Comparison of ENCODE assay signal across 23 cellular contexts in the genomic region with DNA sequence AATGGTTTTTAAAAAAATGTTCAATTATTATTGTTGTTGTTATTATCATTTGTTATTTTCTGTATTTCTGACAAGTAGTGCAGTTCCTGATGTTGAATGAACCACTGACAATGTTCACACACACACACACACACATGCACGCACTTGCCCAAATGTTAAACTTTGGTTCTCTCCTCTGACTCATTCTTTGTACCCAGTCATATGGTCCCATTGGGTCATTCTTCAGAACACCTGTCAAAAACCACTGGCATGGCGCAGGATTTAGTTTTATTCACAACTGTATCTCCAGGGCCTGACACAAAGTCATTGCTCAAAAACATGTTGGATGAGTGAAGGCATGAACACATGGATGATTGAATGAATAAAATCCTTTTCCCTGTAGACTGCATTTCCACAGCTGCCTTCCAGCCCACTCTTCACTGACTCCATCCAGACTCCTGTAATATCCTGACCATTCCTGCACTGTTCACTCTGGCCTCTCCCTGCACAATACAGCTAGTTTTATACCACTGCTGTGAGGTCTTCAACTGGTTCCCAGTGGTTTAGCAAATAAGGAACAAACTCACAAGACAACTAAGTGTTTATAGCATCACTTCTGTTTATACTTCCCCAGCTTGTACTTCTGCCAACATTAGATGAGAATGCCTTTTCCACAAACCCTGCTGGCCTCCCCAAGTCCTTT. TPM values are rescaled to one million over a fixed set of nuclear protein-coding genes. Genes with fewer than 3 reads are reported as not detected.
DNase-seq lines count a peak whose midpoint lies in the region; ATAC-seq and TF ChIP-seq lines count a peak whose summit lies in the region.
"Had no signal": no experiment of that assay in that cellular context is flagged by ENCODE, and none has a peak within 500 bp of the region (broad histone marks: within the 10 kb centered on the region; RNA-seq: fewer than 3 reads in every experiment).

No MANE protein-coding gene starts in this region.

- no peaks in the 10 kb centered on the region for H3K36me3 ChIP-seq in mesenchymal stem cell (ENCODE audit: control insufficient read depth in 1 of 2, insufficient read depth in 2 of 2, low read depth in 1 of 2, low read length in 2 of 2)
- H3K36me3 ChIP-seq: BLaER1 treated with 17β-estradiol and CSF1 and Interleukin-3, amounts not matched to agents 10 nM and 100 nM; MG63 had no signal

- no peaks in the 10 kb centered on the region for H3K79me1 ChIP-seq in mesenchymal stem cell (replicated peaks; ENCODE audit: low read length, poor library complexity, severe bottlenecking)

- no peak overlapping the region for H2AFZ ChIP-seq in mesenchymal stem cell (ENCODE audit: low read depth, low read length)

- no peak overlapping the region for H4K8ac ChIP-seq in mesenchymal stem cell (ENCODE audit: low read length)

- H3K14ac ChIP-seq in mesenchymal stem cell (ENCODE audit: low read length in 2 of 2) = no peak overlapping the region

- H2BK5ac ChIP-seq in mesenchymal stem cell (ENCODE audit: low read depth, low read length, poor library complexity, severe bottlenecking) = no peak overlapping the region

- no peak overlapping the region for H3K9ac ChIP-seq in mesenchymal stem cell (ENCODE audit: low read length)
- H3K9ac ChIP-seq: BLaER1 treated with 17β-estradiol and CSF1 and Interleukin-3, amounts not matched to agents 10 nM and 100 nM had no signal

- no peak overlapping the region for H3K23ac ChIP-seq in mesenchymal stem cell (ENCODE audit: low read length in 2 of 2)

- H2AK5ac ChIP-seq in mesenchymal stem cell (ENCODE audit: low read length, severe bottlenecking) = no peak overlapping the region

- ATAC-seq in activated CD4-positive, CD25-positive, alpha-beta regulatory T cell treated with anti-CD3 and anti-CD28 coated beads, Interleukin-2, amount 50 U/mL, for 24 hours = no peak
- ATAC-seq: GM12878 had no signal

- no peak overlapping the region for H2BK15ac ChIP-seq in mesenchymal stem cell (ENCODE audit: low read depth, poor library complexity, severe bottlenecking)

- H3K9me3 ChIP-seq in mesenchymal stem cell (ENCODE audit: control insufficient read depth, low read length) = peaks cover 8% of the 10 kb centered on the region
- H3K9me3 ChIP-seq: MG63 had no signal

- H3K4me2 ChIP-seq in mesenchymal stem cell (ENCODE audit: low read length, poor library complexity, severe bottlenecking) = no peak overlapping the region

- no peaks in the 10 kb centered on the region for H3K4me1 ChIP-seq in mesenchymal stem cell (ENCODE audit: control insufficient read depth, insufficient read depth, low read depth, low read length)

- TF ChIP-seq CTCF in epithelial cell of esophagus (IDR thresholded peaks at IDR 0.05; ENCODE audit: insufficient read depth, low read depth, low read length, missing control alignments) = no peak

- no peak overlapping the region for H3K4ac ChIP-seq in mesenchymal stem cell (ENCODE audit: low read depth in 1 of 2, low read length in 2 of 2)

- no peak overlapping the region for H2BK12ac ChIP-seq in mesenchymal stem cell (ENCODE audit: low read length in 2 of 2)

- no peak overlapping the region for H3K18ac ChIP-seq in mesenchymal stem cell (ENCODE audit: low read depth in 1 of 2, low read length in 2 of 2)

- peak; percentile 15 for DNase-seq in CD1c-positive myeloid dendritic cell (ENCODE audit: extremely low spot score)
- peak; percentile 49 for DNase-seq in LHCN-M2 (ENCODE audit: low read depth)
- DNase-seq in epithelial cell of esophagus (ENCODE audit: low read depth) = peak; percentile 24
- peak; percentile 7 for DNase-seq in mesenchymal stem cell
- no peak for DNase-seq in HK-2 (ENCODE audit: unreplicated experiment)
- no peak for DNase-seq in NCI-H2081 (lab: John Stamatoyannopoulos, UW)
- DNase-seq: CD8-positive, alpha-beta memory T cell; DMS53; EL; KG1; MG63; NCI-H1092; NCI-H1436 treated with DMSO at 0.1 percent for 48 hours; NCI-H2029; NCI-H446 treated with DMSO at 0.1 percent for 48 hours; OCI-M1; SHP77 had no signal

- H3K27ac ChIP-seq in mesenchymal stem cell (ENCODE audit: low read length, poor library complexity, severe bottlenecking) = no peak overlapping the region
- H3K27ac ChIP-seq: BLaER1 treated with 17β-estradiol and CSF1 and Interleukin-3, amounts not matched to agents 10 nM and 100 nM; SK-N-MC had no signal

- no peak overlapping the region for H4K91ac ChIP-seq in mesenchymal stem cell (ENCODE audit: low read length)

- no peak overlapping the region for H3K4me3 ChIP-seq in epithelial cell of esophagus (ENCODE audit: low read length)
- H3K4me3 ChIP-seq in mesenchymal stem cell (ENCODE audit: insufficient read depth in 1 of 2, low read depth in 1 of 2, low read length in 2 of 2) = no peak overlapping the region
- H3K4me3 ChIP-seq: BLaER1 treated with 17β-estradiol and CSF1 and Interleukin-3, amounts not matched to agents 10 nM and 100 nM; GM12878; MG63; SK-N-MC had no signal

- peaks cover 4 to 24% of the 10 kb centered on the region in 2 experiments for H3K27me3 ChIP-seq in mesenchymal stem cell (ENCODE audit: control insufficient read depth in 1 of 2, insufficient read depth in 1 of 2, low read length in 2 of 2)
- H3K27me3 ChIP-seq: BLaER1 treated with 17β-estradiol and CSF1 and Interleukin-3, amounts not matched to agents 10 nM and 100 nM; MG63 had no signal

- H2BK120ac ChIP-seq in mesenchymal stem cell (ENCODE audit: low read depth, low read length) = no peak overlapping the region

- 82% methylated on average over 1 of the region's 2 CpGs for WGBS in mesenchymal stem cell

RNA-seq across cellular contexts. Expression of gene CST11, which starts 6.9 kb away (rescaled TPM):
- not detected in 2 replicates for total RNA-seq in LHCN-M2 (2014; rRNA removed)
- polyA plus RNA-seq in LHCN-M2 (2012) = not detected
- not detected for polyA plus RNA-seq in mesenchymal stem cell (2013, experiment 1 of 2)
- polyA plus RNA-seq in mesenchymal stem cell (2013, experiment 2 of 2) = not detected
- total RNA-seq: CD8-positive, alpha-beta memory T cell; GM12878; H4; HT-29 had no signal
- polyA plus RNA-seq: CD8-positive, alpha-beta memory T cell had no signal

RNA-seq across cellular contexts. Expression of gene CSTL1, which starts 20.1 kb away (rescaled TPM):
- not detected in 2 replicates for total RNA-seq in LHCN-M2 (2014; rRNA removed)
- not detected for polyA plus RNA-seq in LHCN-M2 (2012)
- polyA plus RNA-seq in mesenchymal stem cell (2013, experiment 1 of 2) = not detected
- not detected for polyA plus RNA-seq in mesenchymal stem cell (2013, experiment 2 of 2)
- total RNA-seq: CD8-positive, alpha-beta memory T cell; GM12878; H4; HT-29 had no signal
- polyA plus RNA-seq: CD8-positive, alpha-beta memory T cell; GM12878 had no signal

RNA-seq across cellular contexts. Expression of gene CST8, which starts 31.3 kb away (rescaled TPM):
- total RNA-seq in LHCN-M2 (2014; rRNA removed) = not detected in 2 replicates
- polyA plus RNA-seq in LHCN-M2 (2012) = not detected
- polyA plus RNA-seq in mesenchymal stem cell (2013, experiment 1 of 2) = not detected
- polyA plus RNA-seq in mesenchymal stem cell (2013, experiment 2 of 2) = not detected
- total RNA-seq: CD8-positive, alpha-beta memory T cell; GM12878; H4; HT-29 had no signal
- polyA plus RNA-seq: CD8-positive, alpha-beta memory T cell; GM12878 had no signal

RNA-seq across cellular contexts. Expression of gene NAPB, which starts 38.3 kb away (rescaled TPM):
- 12.8 and 14.2 TPM in 2 replicates for total RNA-seq in LHCN-M2 (2014; rRNA removed)
- polyA plus RNA-seq in LHCN-M2 (2012) = 3.8 TPM
- polyA plus RNA-seq in mesenchymal stem cell (2013, experiment 1 of 2) = 4.6 TPM
- 4.0 TPM for polyA plus RNA-seq in mesenchymal stem cell (2013, experiment 2 of 2)

Comparison
In these comparisons a context has a peak if more than half of its experiments do, and no peak if none do; other contexts are left out.
1. DNase-seq: peak in CD1c-positive myeloid dendritic cell (single experiment), LHCN-M2 (single experiment), epithelial cell of esophagus (single experiment) and mesenchymal stem cell (single experiment); none in HK-2 (single experiment) and NCI-H2081 (0 of 2).